Comparison of ENCODE assay signal across 9 cellular contexts in genomic region chr15:72532991-72533601, GRCh38. TPM values are rescaled to one million over a fixed set of nuclear protein-coding genes. Genes with fewer than 3 reads are reported as not detected.
DNase-seq lines count a peak whose midpoint lies in the region; ATAC-seq and TF ChIP-seq lines count a peak whose summit lies in the region.
"Had no signal": no experiment of that assay in that cellular context is flagged by ENCODE, and none has a peak within 500 bp of the region (broad histone marks: within the 10 kb centered on the region; RNA-seq: fewer than 3 reads in every experiment).

No MANE protein-coding gene starts in this region.

- no peaks in the 10 kb centered on the region for H3K27me3 ChIP-seq in CD8-positive, alpha-beta T cell (ENCODE audit: insufficient read depth, low read length)
- no peaks in the 10 kb centered on the region for H3K27me3 ChIP-seq in H9 (ENCODE audit: insufficient read depth, low read length)
- H3K27me3 ChIP-seq in right lobe of liver = no peaks in the 10 kb centered on the region

- no peak overlapping the region for H2AK5ac ChIP-seq in H9 (ENCODE audit: insufficient read length, low read length)

- no peak overlapping the region for H2BK5ac ChIP-seq in H9 (ENCODE audit: insufficient read length, low read length)

- no peak overlapping the region for H3K27ac ChIP-seq in CD8-positive, alpha-beta T cell (ENCODE audit: low read depth, low read length)
- H3K27ac ChIP-seq in H9 (ENCODE audit: insufficient read length, low read depth, low read length) (no peak overlapping the region), right lobe of liver (no peak overlapping the region)

- H2BK20ac ChIP-seq in H9 (ENCODE audit: low read depth, low read length, poor library complexity, severe bottlenecking) = no peak overlapping the region

- TF ChIP-seq CTCF in CD8-positive, alpha-beta T cell (IDR thresholded peaks at IDR 0.05) = peak; percentile 46
- TF ChIP-seq CTCF in H9 (conservative IDR thresholded peaks at IDR 0.05) (peak; percentile 74), right lobe of liver (IDR thresholded peaks at IDR 0.05) (peak in 3 of 4 donors; percentile 37 to 50 (median 46))

- H3K27ac Mint-ChIP-seq in CD8-positive, alpha-beta T cell = no peak overlapping the region
- H3K27ac Mint-ChIP-seq in H9 = no peak overlapping the region; a peak in 1 of 7 replicates
- H3K27ac Mint-ChIP-seq in activated T-helper 17 cell treated with anti-CD3 and anti-CD28 coated beads, Interleukin-2, amount 50 U/mL, for 72 hours = no peak overlapping the region
- H3K27ac Mint-ChIP-seq: stimulated activated naive CD8-positive, alpha-beta T cell treated with anti-CD3 and anti-CD28 coated beads, Interleukin-15, Interleukin-2, amounts not matched to agents 100 ng/mL and 50 ng/mL, for 24 hours had no signal

- H3K36me3 ChIP-seq in CD8-positive, alpha-beta T cell (ENCODE audit: insufficient read depth, low read length) = no peaks in the 10 kb centered on the region
- no peaks in the 10 kb centered on the region for H3K36me3 ChIP-seq in right lobe of liver

- H3K36me3 Mint-ChIP-seq in CD8-positive, alpha-beta T cell = peaks cover 6% of the 10 kb centered on the region
- peaks cover 6 to 9% (median 8%) of the 10 kb centered on the region in 3 experiments for H3K36me3 Mint-ChIP-seq in H9 (ENCODE audit: insufficient read depth in 1 of 3, low read depth in 3 of 3)
- H3K36me3 Mint-ChIP-seq in activated T-helper 17 cell treated with anti-CD3 and anti-CD28 coated beads, Interleukin-2, amount 50 U/mL, for 72 hours (ENCODE audit: low read depth) = no peaks in the 10 kb centered on the region

- no peaks in the 10 kb centered on the region for H4K20me1 ChIP-seq in H9 (ENCODE audit: control insufficient read depth, insufficient read depth, insufficient read length)

- peaks cover 66% of the 10 kb centered on the region for H3K4me1 Mint-ChIP-seq in CD8-positive, alpha-beta T cell (ENCODE audit: low read depth)
- H3K4me1 Mint-ChIP-seq in H9 = peaks cover 0 to 2% of the 10 kb centered on the region in 2 experiments; a peak in 1 of 4 replicates
- H3K4me1 Mint-ChIP-seq in activated T-helper 17 cell treated with anti-CD3 and anti-CD28 coated beads, Interleukin-2, amount 50 U/mL, for 72 hours = peaks cover 26% of the 10 kb centered on the region

- no peaks in the 10 kb centered on the region for H3K27me3 Mint-ChIP-seq in CD8-positive, alpha-beta T cell (ENCODE audit: low read depth)
- H3K27me3 Mint-ChIP-seq in H9 (ENCODE audit: low read depth) = no peaks in the 10 kb centered on the region
- no peaks in the 10 kb centered on the region for H3K27me3 Mint-ChIP-seq in activated T-helper 17 cell treated with anti-CD3 and anti-CD28 coated beads, Interleukin-2, amount 50 U/mL, for 72 hours
- H3K27me3 Mint-ChIP-seq: stimulated activated naive CD8-positive, alpha-beta T cell treated with anti-CD3 and anti-CD28 coated beads, Interleukin-15, Interleukin-2, amounts not matched to agents 100 ng/mL and 50 ng/mL, for 24 hours had no signal

- CTCF ChIA-PET in CD8-positive, alpha-beta T cell (lab: Charles Lee) = interaction anchor here (0.7 to 2.1 kb wide), 14 partner anchors 11 to 334 kb away, joined by 3 to 16 read pairs (median 4); partner anchors contain the start of gene HEXA

- no peaks in the 10 kb centered on the region for H3K9me3 Mint-ChIP-seq in CD8-positive, alpha-beta T cell
- no peaks in the 10 kb centered on the region for H3K9me3 Mint-ChIP-seq in H9
- H3K9me3 Mint-ChIP-seq in activated T-helper 17 cell treated with anti-CD3 and anti-CD28 coated beads, Interleukin-2, amount 50 U/mL, for 72 hours = no peaks in the 10 kb centered on the region
- H3K9me3 Mint-ChIP-seq: stimulated activated naive CD8-positive, alpha-beta T cell treated with anti-CD3 and anti-CD28 coated beads, Interleukin-15, Interleukin-2, amounts not matched to agents 100 ng/mL and 50 ng/mL, for 24 hours had no signal

- intact Hi-C loops in CD8-positive, alpha-beta T cell (cut with DNase I, micrococcal nuclease) = loop anchor here (1.0 to 10.0 kb wide), 8 partner anchors 41 to 334 kb away; partner anchors contain the start of genes HEXA (in 2 of the 2) and ARIH1 (in 1 of the 2)
- intact Hi-C loops in right lobe of liver (cut with DNase I) = no loop called here

- H4K91ac ChIP-seq in H9 (ENCODE audit: insufficient read length, low read depth, low read length) = no peak overlapping the region

- no peak overlapping the region for H3K4me3 Mint-ChIP-seq in CD8-positive, alpha-beta T cell
- no peak overlapping the region for H3K4me3 Mint-ChIP-seq in H9
- H3K4me3 Mint-ChIP-seq in activated T-helper 17 cell treated with anti-CD3 and anti-CD28 coated beads, Interleukin-2, amount 50 U/mL, for 72 hours = no peak overlapping the region
- H3K4me3 Mint-ChIP-seq: stimulated activated naive CD8-positive, alpha-beta T cell treated with anti-CD3 and anti-CD28 coated beads, Interleukin-15, Interleukin-2, amounts not matched to agents 100 ng/mL and 50 ng/mL, for 24 hours had no signal

- no peaks in the 10 kb centered on the region for H3K23me2 ChIP-seq in H9 (ENCODE audit: insufficient read length, low read depth, low read length, poor library complexity, severe bottlenecking)

- no peak overlapping the region for H3K4me2 ChIP-seq in H9 (ENCODE audit: insufficient read depth, insufficient read length, low read length)

- H4K8ac ChIP-seq in H9 (replicated peaks; ENCODE audit: insufficient read length, low read depth, low read length) = no peak overlapping the region

- POLR2A ChIA-PET in CD8-positive, alpha-beta T cell (lab: Charles Lee) = interaction anchor here (1.0 to 1.5 kb wide), 2 partner anchors 59 to 71 kb away, joined by 3 read pairs; no protein-coding TSS in a partner anchor

- no peak overlapping the region for H3K18ac ChIP-seq in H9 (ENCODE audit: insufficient read length, low read depth, low read length)

- DNase-seq in CD8-positive, alpha-beta T cell = peak in 3 of 7 experiments; percentile 16 to 37 (median 16)
- DNase-seq in H9 = peak; percentile 45
- no peak for DNase-seq in right lobe of liver
- DNase-seq in NCI-H1092 treated with DMSO at 0.1 percent for 48 hours (lab: John Stamatoyannopoulos, UW) = no peak
- no peak for DNase-seq in NCI-H187 (lab: John Stamatoyannopoulos, UW)
- DNase-seq in NCI-H345 treated with DMSO at 0.1 percent for 48 hours (lab: John Stamatoyannopoulos, UW; ENCODE audit: unreplicated experiment) = no peak
- DNase-seq in cortex of kidney (lab: John Stamatoyannopoulos, UW) = no peak

- H3K9me3 ChIP-seq in CD8-positive, alpha-beta T cell (ENCODE audit: low read length) = no peaks in the 10 kb centered on the region
- H3K9me3 ChIP-seq in H9 (ENCODE audit: control insufficient read depth, low read depth, low read length) (no peaks in the 10 kb centered on the region), right lobe of liver (no peaks in the 10 kb centered on the region)

- TF ChIP-seq POLR2A in right lobe of liver (IDR thresholded peaks at IDR 0.05) = no peak

- H3K79me1 ChIP-seq in H9 (ENCODE audit: insufficient read depth, low read depth, low read length, poor library complexity, severe bottlenecking) = peaks cover 14% of the 10 kb centered on the region

- H2BK120ac ChIP-seq in H9 (ENCODE audit: low read depth, low read length, poor library complexity, severe bottlenecking) = no peak overlapping the region

- ATAC-seq in CD8-positive, alpha-beta T cell = peak; percentile 54
- peak; percentile 49 for ATAC-seq in activated T-helper 17 cell treated with anti-CD3 and anti-CD28 coated beads, Interleukin-2, amount 50 U/mL, for 72 hours (replicated peaks)
- ATAC-seq in right lobe of liver = peak; percentile 30 to 49 (median 39)

- H3K4ac ChIP-seq in H9 (ENCODE audit: low read depth, low read length) = no peak overlapping the region

- no CpG with 5 or more reads among the region's 5 CpGs for WGBS in H9 (ENCODE audit: extremely low coverage, insufficient read length, low lambda C conversion rate)
- 98% methylated on average over 5 of the region's 5 CpGs for WGBS in right lobe of liver (ENCODE audit: insufficient coverage, low coverage, low lambda C conversion rate, missing lambda C conversion rate)

- H3K4me1 ChIP-seq in CD8-positive, alpha-beta T cell (ENCODE audit: insufficient read depth, low read length) = peaks cover 24% of the 10 kb centered on the region
- H3K4me1 ChIP-seq in H9 (ENCODE audit: insufficient read depth, low read length) (no peaks in the 10 kb centered on the region), right lobe of liver (no peaks in the 10 kb centered on the region)

- no peak overlapping the region for H2BK12ac ChIP-seq in H9 (ENCODE audit: insufficient read length, low read depth, low read length)

- no peak overlapping the region for H3K14ac ChIP-seq in H9 (ENCODE audit: insufficient read depth, low read length)

- H3T11ph ChIP-seq in H9 (ENCODE audit: low read length) = no peak overlapping the region

- no peak overlapping the region for H3K23ac ChIP-seq in H9 (ENCODE audit: insufficient read length, low read depth, low read length)

- H3K9ac ChIP-seq in H9 (ENCODE audit: extremely low read depth, insufficient read length, low read length) = no peak overlapping the region

- no peak overlapping the region for H3K56ac ChIP-seq in H9 (ENCODE audit: insufficient read length, low read depth, low read length)

- H3K79me2 ChIP-seq in H9 (ENCODE audit: insufficient read depth, low read length) = peaks cover 8% of the 10 kb centered on the region; the same call in 1 of the 2 replicates

- H2BK15ac ChIP-seq in H9 (ENCODE audit: low read depth, low read length) = no peak overlapping the region

- no peak overlapping the region for H3K4me3 ChIP-seq in CD8-positive, alpha-beta T cell (ENCODE audit: low read depth, low read length)
- H3K4me3 ChIP-seq in right lobe of liver = no peak overlapping the region

- H4K5ac ChIP-seq in H9 (ENCODE audit: insufficient read length, low read depth, low read length) = no peak overlapping the region

- H2AFZ ChIP-seq in H9 (ENCODE audit: low read length) = no peak overlapping the region

RNA-seq across cellular contexts. Expression of gene ARIH1, which starts 59.0 kb away (rescaled TPM):
- 100 to 1,000 TPM; 343 to 351 TPM for total RNA-seq in CD8-positive, alpha-beta T cell
- total RNA-seq in H9 (2021) (158 and 161 TPM in 2 replicates), right lobe of liver (10 to 100 TPM; 19.3 to 84.7 (median 69.9) TPM)
- 100 to 1,000 TPM; 140 TPM for total RNA-seq in activated T-helper 17 cell treated with anti-CD3 and anti-CD28 coated beads, Interleukin-2, amount 50 U/mL, for 72 hours

Comparison
In these comparisons a context has a peak if more than half of its experiments do, and no peak if none do; other contexts are left out.
1. intact Hi-C loops: an anchor here in CD8-positive, alpha-beta T cell (1.0 to 10.0 kb wide); none called in right lobe of liver.